ENCODE assay signal across 12 cellular contexts in genomic region chr22:46090051-46090591, GRCh38.
A peak's percentile ranks its signal among the peaks of the same experiment; 100 is the strongest.
DNase-seq lines count a peak whose midpoint lies in the region; ATAC-seq, FAIRE-seq and TF ChIP-seq lines count a peak whose summit lies in the region.
"Had no signal": no experiment of that assay in that cellular context is flagged by ENCODE, and none has a peak within 500 bp of the region (broad histone marks: within the 10 kb centered on the region; RNA-seq: fewer than 3 reads in every experiment).

No MANE protein-coding gene starts in this region.

- no peak overlapping the region for H3K9ac ChIP-seq in rectal smooth muscle tissue (ENCODE audit: low read length)

- no peaks in the 10 kb centered on the region for H3K27me3 ChIP-seq in rectal smooth muscle tissue (ENCODE audit: control insufficient read depth, insufficient read depth, low read length)

- H3K4me1 ChIP-seq in rectal smooth muscle tissue (ENCODE audit: control insufficient read depth, insufficient read depth, low read length) = peaks cover 79% of the 10 kb centered on the region
- H3K4me1 ChIP-seq: HAP-1 had no signal

- ATAC-seq in HG02973 (IDR thresholded peaks at IDR 0.05; ENCODE audit: unreplicated experiment) (no peak), HG03565 (IDR thresholded peaks at IDR 0.05; ENCODE audit: unreplicated experiment) (no peak)
- ATAC-seq: stimulated activated naive CD8-positive, alpha-beta T cell treated with anti-CD3 and anti-CD28 coated beads, Interleukin-15, amount 100 ng/mL, for 72 hours had no signal

- H3K27ac ChIP-seq in angular gyrus (ENCODE audit: low read depth, low read length) (peak overlapping the region; percentile 97), rectal smooth muscle tissue (ENCODE audit: low read depth, low read length) (peak overlapping the region; percentile 74)

- DNase-seq in D721Med (ENCODE audit: insufficient read length, low spot score) (peak; percentile 63), cardiac septum (ENCODE audit: low spot score) (peak; percentile 78)
- DNase-seq in stimulated activated CD4-positive, alpha-beta T cell treated with anti-CD3 and anti-CD28 coated beads, Interleukin-1b, Interleukin-23, amount 100 ng/mL, for 48 hours = no peak
- DNase-seq in effector CD4-positive, alpha-beta T cell = no peak
- DNase-seq: activated CD4-positive, alpha-beta T cell treated with anti-CD3 and anti-CD28 coated beads, Interleukin-2, amount 10 ng/mL, durations not matched to agents 24 days and 14 days; amniotic stem cell; stimulated activated naive CD8-positive, alpha-beta T cell treated with anti-CD3 and anti-CD28 coated beads, Interleukin-15, amount 100 ng/mL, for 72 hours had no signal

- intact Hi-C loops in cardiac septum (cut with DNase I) = no loop called here

- H3K4me3 ChIP-seq in rectal smooth muscle tissue (ENCODE audit: low read length) = no peak overlapping the region
- H3K4me3 ChIP-seq: HAP-1 had no signal

- H3K36me3 ChIP-seq in rectal smooth muscle tissue (ENCODE audit: control insufficient read depth, insufficient read depth, low read length) = peaks cover 14% of the 10 kb centered on the region

- no peak for TF ChIP-seq CTCF in D721Med (IDR thresholded peaks at IDR 0.05; ENCODE audit: insufficient read depth, missing control alignments)

- no peak for FAIRE-seq in D721Med (lab: Jason Lieb, UNC)

Comparison
In these comparisons a context has a peak if more than half of its experiments do, and no peak if none do; other contexts are left out.
1. DNase-seq: peak in D721Med (single experiment) and cardiac septum (single experiment); none in stimulated activated CD4-positive, alpha-beta T cell treated with anti-CD3 and anti-CD28 coated beads, Interleukin-1b, Interleukin-23, amount 100 ng/mL, for 48 hours (single experiment) and effector CD4-positive, alpha-beta T cell (single experiment).